ENCODE assay signal across 29 cellular contexts in genomic region chr9:132632426-132632825, GRCh38. TPM values are rescaled to one million over a fixed set of nuclear protein-coding genes. Genes with fewer than 3 reads are reported as not detected.
A peak's percentile ranks its signal among the peaks of the same experiment; 100 is the strongest.
DNase-seq lines count a peak whose midpoint lies in the region; ATAC-seq, FAIRE-seq and TF ChIP-seq lines count a peak whose summit lies in the region.
"Had no signal": no experiment of that assay in that cellular context is flagged by ENCODE, and none has a peak within 500 bp of the region (broad histone marks: within the 10 kb centered on the region; RNA-seq: fewer than 3 reads in every experiment).

No MANE protein-coding gene starts in this region.

- H3K36me3 Mint-ChIP-seq in astrocyte (ENCODE audit: low read depth, unreplicated experiment), result peaks cover 19% of the 10 kb centered on the region

- no peak overlapping the region for H3K9ac ChIP-seq in astrocyte (ENCODE audit: low read length)
- H3K9ac ChIP-seq: BLaER1 treated with 17β-estradiol and CSF1 and Interleukin-3, amounts not matched to agents 10 nM and 100 nM; KMS-11 had no signal

- CTCF ChIA-PET in HEK293 (lab: Yijun Ruan, JAX), result interaction anchor here (0.6 kb wide), 1 partner anchor 17 kb away, joined by 3 read pairs; no protein-coding TSS in a partner anchor

- peaks cover 29% of the 10 kb centered on the region for H4K20me1 ChIP-seq in astrocyte (ENCODE audit: insufficient read depth, low read length)

- no peak for FAIRE-seq in astrocyte (lab: Jason Lieb, UNC)
- FAIRE-seq: A549, GM12878 had no signal

- H3K4me2 ChIP-seq in astrocyte (ENCODE audit: low read length), result no peak overlapping the region
- H3K4me2 ChIP-seq: A549; BLaER1 treated with 17β-estradiol and CSF1 and Interleukin-3, amounts not matched to agents 10 nM and 100 nM; KMS-11 had no signal

- no peaks in the 10 kb centered on the region for H3K9me3 Mint-ChIP-seq in astrocyte (ENCODE audit: unreplicated experiment)
- H3K9me3 Mint-ChIP-seq: CD8-positive, alpha-beta T cell; IgD-negative memory B cell had no signal

- H3K27ac ChIP-seq in HEK293 (ENCODE audit: extremely low read depth, low read depth, low read length) (no peak overlapping the region), astrocyte (ENCODE audit: low read depth, low read length) (no peak overlapping the region)
- H3K27ac ChIP-seq: A549; BLaER1 treated with 17β-estradiol and CSF1 and Interleukin-3, amounts not matched to agents 10 nM and 100 nM; KMS-11; Peyer's patch had no signal

- ATAC-seq in mucosa of descending colon, result peak; percentile 29
- ATAC-seq: A549; CD8-positive, alpha-beta T cell; GM12878 had no signal

- H3K27me3 Mint-ChIP-seq in astrocyte (ENCODE audit: low read depth, unreplicated experiment), result no peaks in the 10 kb centered on the region
- H3K27me3 Mint-ChIP-seq: IgD-negative memory B cell had no signal

- intact Hi-C loops in mucosa of descending colon (cut with DNase I, micrococcal nuclease), result no loop called here

- H3K79me2 ChIP-seq in astrocyte (ENCODE audit: insufficient read depth, low read length), result no peaks in the 10 kb centered on the region

- no peaks in the 10 kb centered on the region for H3K4me1 ChIP-seq in HEK293 (ENCODE audit: control insufficient read depth, insufficient read depth, low read length)
- peaks cover 19% of the 10 kb centered on the region for H3K4me1 ChIP-seq in astrocyte (ENCODE audit: insufficient read depth, low read length)
- peaks cover under 1% of the 10 kb centered on the region for H3K4me1 ChIP-seq in mucosa of descending colon (ENCODE audit: low read depth)
- H3K4me1 ChIP-seq: A549; BLaER1 treated with 17β-estradiol and CSF1 and Interleukin-3, amounts not matched to agents 10 nM and 100 nM; HAP-1; Peyer's patch had no signal

- POLR2A ChIA-PET in HEK293 (lab: Yijun Ruan, JAX), result no interaction called here

- no peak for TF ChIP-seq CTCF in HEK293 (tag by site-specific recombination; IDR thresholded peaks at IDR 0.05)
- no peak for TF ChIP-seq CTCF in astrocyte (IDR thresholded peaks at IDR 0.05; ENCODE audit: insufficient read depth, low read depth, low read length)
- TF ChIP-seq CTCF in mucosa of descending colon (IDR thresholded peaks at IDR 0.05), result no peak

- H3K27ac Mint-ChIP-seq in astrocyte (ENCODE audit: unreplicated experiment), result peak overlapping the region; percentile 37
- H3K27ac Mint-ChIP-seq: CD8-positive, alpha-beta T cell; IgD-negative memory B cell had no signal

- H3K27me3 ChIP-seq in astrocyte (ENCODE audit: insufficient read depth, low read length), result no peaks in the 10 kb centered on the region
- H3K27me3 ChIP-seq: BLaER1 treated with 17β-estradiol and CSF1 and Interleukin-3, amounts not matched to agents 10 nM and 100 nM; Peyer's patch; SJSA1 had no signal

- H3K36me3 ChIP-seq in HEK293 (ENCODE audit: control insufficient read depth in 2 of 2, insufficient read depth in 1 of 2, low read length in 2 of 2) (peaks cover 0 to 59% of the 10 kb centered on the region in 2 experiments; a peak in 1 of 3 replicates), astrocyte (ENCODE audit: insufficient read depth, low read length) (peaks cover 29% of the 10 kb centered on the region), mucosa of descending colon (ENCODE audit: low read depth) (no peaks in the 10 kb centered on the region)

- peak; percentile 10 for DNase-seq in NCI-H345 treated with DMSO at 0.1 percent for 48 hours (lab: John Stamatoyannopoulos, UW; ENCODE audit: unreplicated experiment)
- no peak for DNase-seq in astrocyte (ENCODE audit: low read depth)
- DNase-seq in mucosa of descending colon, result no peak
- no peak for DNase-seq in activated CD8-positive, alpha-beta memory T cell treated with anti-CD3 and anti-CD28 coated beads for 24 hours
- DNase-seq in T1000 (lab: John Stamatoyannopoulos, UW), result no peak
- no peak for DNase-seq in activated naive CD4-positive, alpha-beta T cell (lab: John Stamatoyannopoulos, UW)
- DNase-seq: AML-193; CD8-positive, alpha-beta T cell; DMS 273 treated with DMSO at 0.1 percent for 48 hours; DMS79; EL; GDM1; GOT3; NCI-H1092 treated with DMSO at 0.1 percent for 48 hours; NCI-H1436; NCI-H187 treated with DMSO at 0.1 percent for 48 hours; NCI-H2171 treated with DMSO at 0.1 percent for 48 hours; NCI-H446; NCI-H524 treated with DMSO at 0.1 percent for 48 hours; NCI-H82; Peyer's patch had no signal

- H3K4me3 ChIP-seq in HEK293 (ENCODE audit: low read depth, low read length) (no peak overlapping the region), astrocyte (ENCODE audit: insufficient read depth, low read depth, low read length) (no peak overlapping the region), mucosa of descending colon (no peak overlapping the region)
- H3K4me3 ChIP-seq: A549; BLaER1 treated with 17β-estradiol and CSF1 and Interleukin-3, amounts not matched to agents 10 nM and 100 nM; GM12878; HAP-1; Peyer's patch; SJSA1 had no signal

- no peak overlapping the region for H3K4me3 Mint-ChIP-seq in astrocyte (ENCODE audit: unreplicated experiment)
- H3K4me3 Mint-ChIP-seq: CD8-positive, alpha-beta T cell; IgD-negative memory B cell had no signal

- H3K4me1 Mint-ChIP-seq in astrocyte (ENCODE audit: low read depth, unreplicated experiment), result peaks cover 34% of the 10 kb centered on the region
- H3K4me1 Mint-ChIP-seq: IgD-negative memory B cell had no signal

- no peak overlapping the region for H2AFZ ChIP-seq in astrocyte (ENCODE audit: low read depth, low read length)

- H3K9me3 ChIP-seq in HEK293 (ENCODE audit: control insufficient read depth, insufficient read depth, low read depth, low read length) (no peaks in the 10 kb centered on the region), astrocyte (ENCODE audit: insufficient read depth, low read depth, low read length) (no peaks in the 10 kb centered on the region), mucosa of descending colon (no peaks in the 10 kb centered on the region)
- H3K9me3 ChIP-seq: A549; BLaER1 treated with 17β-estradiol and CSF1 and Interleukin-3, amounts not matched to agents 10 nM and 100 nM; HAP-1; Peyer's patch; SJSA1 had no signal

TF ChIP-seq in HEK293, 187 proteins besides CTCF, POLR2A, EP300 and RAD21:
- TF ChIP-seq ATF2 (tag by site-specific recombination; IDR thresholded peaks at IDR 0.05; ENCODE audit: low read depth), result no peak
- 0 out of 2 replicates have a peak, but pooled peaks have one; percentile 24 for TF ChIP-seq ZFHX2 (tag by site-specific recombination; conservative IDR thresholded peaks at IDR 0.05)
- TF ChIP-seq SCRT1 (tag by site-specific recombination; IDR thresholded peaks at IDR 0.05; ENCODE audit: borderline replicate concordance), result no peak

RNA-seq across cellular contexts. Expression of gene DDX31, which starts 37.4 kb away (rescaled TPM):
- total RNA-seq in astrocyte (20.2 and 20.5 TPM in 2 replicates), mucosa of descending colon (10 to 100 TPM in 1 of 3 donors, 1 to 10 TPM in 2; 8.7 to 11.2 (median 9.5) TPM)

RNA-seq across cellular contexts. Expression of gene GTF3C4, which starts 37.8 kb away (rescaled TPM):
- total RNA-seq in astrocyte (27.3 and 27.9 TPM in 2 replicates), mucosa of descending colon (10 to 100 TPM; 10.5 to 16.6 (median 11.4) TPM)

RNA-seq across cellular contexts. Expression of gene BARHL1, which starts 50.0 kb away (rescaled TPM):
- total RNA-seq in astrocyte (not detected in 2 replicates), mucosa of descending colon (not detected)
- total RNA-seq: CD8-positive, alpha-beta T cell; GM12878; Peyer's patch; SJSA1 had no signal
